20 cellular contexts compared by ENCODE assay signal in genomic region chr6:5662797-5663196, GRCh38.
DNase-seq lines count a peak whose midpoint lies in the region; ATAC-seq and TF ChIP-seq lines count a peak whose summit lies in the region.
"Had no signal": no experiment of that assay in that cellular context is flagged by ENCODE, and none has a peak within 500 bp of the region (broad histone marks: within the 10 kb centered on the region; RNA-seq: fewer than 3 reads in every experiment).

No MANE protein-coding gene starts in this region.

- TF ChIP-seq CTCF in WTC11 (IDR thresholded peaks at IDR 0.05), result no peak

- H2AFZ ChIP-seq in Karpas-422 (ENCODE audit: low read length), result no peak overlapping the region
- H2AFZ ChIP-seq: GM23338 had no signal

- H3K36me3 Mint-ChIP-seq in T-helper 17 cell (ENCODE audit: low read depth), result peaks cover 2% of the 10 kb centered on the region
- no peaks in the 10 kb centered on the region for H3K36me3 Mint-ChIP-seq in WTC11

- no peak overlapping the region for H3K27ac ChIP-seq in Karpas-422 (ENCODE audit: low read length)
- H3K27ac ChIP-seq: 22Rv1; BLaER1 treated with 17β-estradiol and CSF1 and Interleukin-3, amounts not matched to agents 10 nM and 100 nM had no signal

- peak overlapping the region; percentile 62 for H3K4me2 ChIP-seq in Karpas-422 (ENCODE audit: low read depth, low read length, poor library complexity, severe bottlenecking)
- H3K4me2 ChIP-seq: BLaER1 treated with 17β-estradiol and CSF1 and Interleukin-3, amounts not matched to agents 10 nM and 100 nM; GM23338 had no signal

- no peak overlapping the region for H3K4me3 Mint-ChIP-seq in T-helper 17 cell
- H3K4me3 Mint-ChIP-seq in WTC11, result no peak overlapping the region
- H3K4me3 Mint-ChIP-seq: B cell; CD14-positive monocyte; CD4-positive, alpha-beta T cell; CD8-positive, alpha-beta memory T cell; GM23338; H9 had no signal

- ATAC-seq in T-helper 17 cell (no peak), WTC11 (no peak)
- ATAC-seq: GM23338, HCT116 had no signal

- DNase-seq in DMS 273 (lab: John Stamatoyannopoulos, UW; ENCODE audit: unreplicated experiment) (peak; percentile 14), DMS 273 treated with DMSO at 0.1 percent for 48 hours (lab: John Stamatoyannopoulos, UW) (no peak), Karpas-422 (peak; percentile 43), SK-N-DZ (ENCODE audit: low spot score) (peak; percentile 63), T-helper 17 cell (no peak), NCI-H2081 (lab: John Stamatoyannopoulos, UW) (no peak), WTC11 (ENCODE audit: low spot score) (no peak)
- no peak for DNase-seq in activated effector memory CD4-positive, alpha-beta T cell treated with Interleukin-2 at 50 U/mL for 16 hours
- DNase-seq: CD4-positive, alpha-beta T cell; CD8-positive, alpha-beta memory T cell; DMS153; DMS79; GF-D8; H9 had no signal

- H3K36me3 ChIP-seq in Karpas-422 (ENCODE audit: insufficient read depth, low read length), result no peaks in the 10 kb centered on the region
- H3K36me3 ChIP-seq: BLaER1 treated with 17β-estradiol and CSF1 and Interleukin-3, amounts not matched to agents 10 nM and 100 nM had no signal

- CTCF ChIA-PET in WTC11 (lab: Charles Lee), result interaction anchor here (0.9 kb wide), 1 partner anchor 191 kb away, joined by 3 read pairs; no protein-coding TSS in a partner anchor

- no peaks in the 10 kb centered on the region for H3K27me3 ChIP-seq in Karpas-422 (ENCODE audit: low read length)
- H3K27me3 ChIP-seq: BLaER1 treated with 17β-estradiol and CSF1 and Interleukin-3, amounts not matched to agents 10 nM and 100 nM had no signal

- peaks cover 49% of the 10 kb centered on the region for H3K4me1 ChIP-seq in Karpas-422 (ENCODE audit: low read length)

- POLR2A ChIA-PET in WTC11 (lab: Charles Lee), result no interaction called here

- H3K9ac ChIP-seq in Karpas-422 (ENCODE audit: low read length), result peak overlapping the region; percentile 10; the same call in 1 of the 2 replicates
- H3K9ac ChIP-seq: BLaER1 treated with 17β-estradiol and CSF1 and Interleukin-3, amounts not matched to agents 10 nM and 100 nM had no signal

- no peaks in the 10 kb centered on the region for H3K9me2 ChIP-seq in Karpas-422 (replicated peaks; ENCODE audit: insufficient read depth, low read length)

- H3K9me3 ChIP-seq in Karpas-422 (ENCODE audit: low read length) (no peaks in the 10 kb centered on the region), T-helper 17 cell (ENCODE audit: control insufficient read depth, low read length, poor library complexity, severe bottlenecking) (no peaks in the 10 kb centered on the region)

- peak overlapping the region; percentile 41 for H3K4me3 ChIP-seq in Karpas-422 (ENCODE audit: low read length)
- H3K4me3 ChIP-seq: BLaER1 treated with 17β-estradiol and CSF1 and Interleukin-3, amounts not matched to agents 10 nM and 100 nM; GM23338 had no signal

- no peaks in the 10 kb centered on the region for H3K79me2 ChIP-seq in Karpas-422 (ENCODE audit: low read length)

- peaks cover 10% of the 10 kb centered on the region for H3K9me3 Mint-ChIP-seq in WTC11
- H3K9me3 Mint-ChIP-seq: CD4-positive, alpha-beta T cell; CD8-positive, alpha-beta memory T cell; GM23338; H9 had no signal

- H3K4me1 Mint-ChIP-seq in T-helper 17 cell, result peaks cover 33% of the 10 kb centered on the region
- peaks cover 25% of the 10 kb centered on the region for H3K4me1 Mint-ChIP-seq in WTC11

- H3K27ac Mint-ChIP-seq in T-helper 17 cell (peak overlapping the region; percentile 65), WTC11 (no peak overlapping the region)
- H3K27ac Mint-ChIP-seq: CD8-positive, alpha-beta memory T cell; GM23338; H9 had no signal

- no peaks in the 10 kb centered on the region for H4K20me1 ChIP-seq in Karpas-422 (ENCODE audit: insufficient read depth, low read depth, low read length)
- H4K20me1 ChIP-seq: BLaER1 treated with 17β-estradiol and CSF1 and Interleukin-3, amounts not matched to agents 10 nM and 100 nM had no signal

- H3K27me3 Mint-ChIP-seq in T-helper 17 cell, result no peaks in the 10 kb centered on the region
- H3K27me3 Mint-ChIP-seq in WTC11 (ENCODE audit: low read depth), result no peaks in the 10 kb centered on the region
- H3K27me3 Mint-ChIP-seq: B cell; CD4-positive, alpha-beta T cell; CD8-positive, alpha-beta memory T cell had no signal

TF ChIP-seq in WTC11, 78 proteins besides CTCF, POLR2A, EP300 and RAD21 (continues in another document):
- TF ChIP-seq NR3C1 (CRISPR knock-in tag; conservative IDR thresholded peaks at IDR 0.05; ENCODE audit: low read depth) (no peak), TP53 (CRISPR knock-in tag; IDR thresholded peaks at IDR 0.05) (no peak), AFF4 (CRISPR knock-in tag; IDR thresholded peaks at IDR 0.05; ENCODE audit: borderline replicate concordance) (no peak), FOXJ3 (CRISPR knock-in tag; IDR thresholded peaks at IDR 0.05; ENCODE audit: borderline replicate concordance) (no peak), SMAD4 (CRISPR knock-in tag; IDR thresholded peaks at IDR 0.05) (no peak), EMX1 (CRISPR knock-in tag; IDR thresholded peaks at IDR 0.05) (no peak), ZNF317 (CRISPR knock-in tag; IDR thresholded peaks at IDR 0.05; ENCODE audit: borderline replicate concordance, low read depth) (no peak), ERG (CRISPR knock-in tag; IDR thresholded peaks at IDR 0.05) (no peak), ZNF138 (CRISPR knock-in tag; conservative IDR thresholded peaks at IDR 0.05) (no peak), GTF2I (CRISPR knock-in tag; conservative IDR thresholded peaks at IDR 0.05) (no peak), PREB (CRISPR knock-in tag; IDR thresholded peaks at IDR 0.05; ENCODE audit: borderline replicate concordance) (no peak), ZSCAN18 (CRISPR knock-in tag; IDR thresholded peaks at IDR 0.05) (no peak)

Comparison
In these comparisons a context has a peak if more than half of its experiments do, and no peak if none do; other contexts are left out.
1. DNase-seq: peak in DMS 273 (single experiment), Karpas-422 (single experiment) and SK-N-DZ (single experiment); none in DMS 273 treated with DMSO at 0.1 percent for 48 hours (single experiment), T-helper 17 cell (0 of 3), activated effector memory CD4-positive, alpha-beta T cell treated with Interleukin-2 at 50 U/mL for 16 hours (single experiment), NCI-H2081 (0 of 2) and WTC11 (single experiment).